Comparison of ENCODE assay signal across 32 cellular contexts in genomic region chr12:18754118-18754707, GRCh38. TPM values are rescaled to one million over a fixed set of nuclear protein-coding genes. Genes with fewer than 3 reads are reported as not detected.
A peak's percentile ranks its signal among the peaks of the same experiment; 100 is the strongest.
DNase-seq lines count a peak whose midpoint lies in the region; ATAC-seq and TF ChIP-seq lines count a peak whose summit lies in the region.
"Had no signal": no experiment of that assay in that cellular context is flagged by ENCODE, and none has a peak within 500 bp of the region (broad histone marks: within the 10 kb centered on the region; RNA-seq: fewer than 3 reads in every experiment).

No MANE protein-coding gene starts in this region.

- H3K4ac ChIP-seq in H9 (ENCODE audit: low read depth, low read length) (no peak overlapping the region), mesendoderm (ENCODE audit: low read depth, low read length) (peak overlapping the region; percentile 100)

- H3K27ac ChIP-seq in H9 (ENCODE audit: insufficient read length, low read depth, low read length): no peak overlapping the region
- peak overlapping the region; percentile 67 to 90 (median 76) for H3K27ac ChIP-seq in heart right ventricle
- peak overlapping the region; percentile 94 for H3K27ac ChIP-seq in mesendoderm (ENCODE audit: low read depth, low read length)
- no peak overlapping the region for H3K27ac ChIP-seq in suprapubic skin
- H3K27ac ChIP-seq: gastrocnemius medialis, psoas muscle, skin epidermis had no signal

- H3K27me3 ChIP-seq in H9 (ENCODE audit: insufficient read depth, low read length): no peaks in the 10 kb centered on the region
- no peaks in the 10 kb centered on the region for H3K27me3 ChIP-seq in adipocyte (replicated peaks; ENCODE audit: control insufficient read depth, insufficient read depth, low read length)
- H3K27me3 ChIP-seq in heart right ventricle: no peaks in the 10 kb centered on the region
- H3K27me3 ChIP-seq in mesendoderm (ENCODE audit: insufficient read depth, low read length, poor library complexity): no peaks in the 10 kb centered on the region
- H3K27me3 ChIP-seq in suprapubic skin: no peaks in the 10 kb centered on the region
- H3K27me3 ChIP-seq: BE2C, gastrocnemius medialis had no signal

- H2BK120ac ChIP-seq in H9 (ENCODE audit: low read depth, low read length, poor library complexity, severe bottlenecking) (no peak overlapping the region), mesendoderm (ENCODE audit: low read depth, low read length) (peak overlapping the region; percentile 76)

- peak in 7 of 8 donors; percentile 8 to 86 (median 59) for ATAC-seq in heart right ventricle
- ATAC-seq: activated CD4-positive, CD25-positive, alpha-beta regulatory T cell treated with anti-CD3 and anti-CD28 coated beads, Interleukin-2, amount 50 U/mL, for 24 hours; activated CD8-positive, alpha-beta T cell treated with anti-CD3 and anti-CD28 coated beads for 36 hours; gastrocnemius medialis; psoas muscle had no signal

- no peaks in the 10 kb centered on the region for H3K9me3 ChIP-seq in H9 (ENCODE audit: control insufficient read depth, low read depth, low read length)
- no peaks in the 10 kb centered on the region for H3K9me3 ChIP-seq in adipocyte (ENCODE audit: control insufficient read depth, low read length)
- no peaks in the 10 kb centered on the region for H3K9me3 ChIP-seq in heart right ventricle
- no peaks in the 10 kb centered on the region for H3K9me3 ChIP-seq in suprapubic skin
- H3K9me3 ChIP-seq: BE2C, gastrocnemius medialis, psoas muscle had no signal

- no peak overlapping the region for H3K9ac ChIP-seq in H9 (ENCODE audit: extremely low read depth, insufficient read length, low read length)
- peak overlapping the region; percentile 86 for H3K9ac ChIP-seq in adipocyte (ENCODE audit: low read length)
- H3K9ac ChIP-seq in mesendoderm (ENCODE audit: low read length): peak overlapping the region; percentile 46

- peak overlapping the region; percentile 95 to 99 (median 99) for H3K27ac Mint-ChIP-seq in H9
- H3K27ac Mint-ChIP-seq: activated CD8-positive, alpha-beta T cell treated with anti-CD3 and anti-CD28 coated beads for 36 hours; activated naive CD8-positive, alpha-beta T cell treated with anti-CD3 and anti-CD28 coated beads, Interleukin-2, amount 10 ng/mL, durations not matched to agents 7 days and 5 days; CD8-positive, alpha-beta memory T cell; dendritic cell treated with granulocyte-macrophage colony-stimulating factor and Interleukin-4, amounts not matched to agents 40 ng/mL and 50 ng/mL, for 4 days; memory B cell; T-helper 1 cell treated with Interleukin-12 subunit alpha and Interleukin-12 subunit beta and Interleukin-4 antibody, amounts not matched to agents 30 μg/mL and 1 μg/mL, for 36 hours had no signal

- H2BK20ac ChIP-seq in H9 (ENCODE audit: low read depth, low read length, poor library complexity, severe bottlenecking): no peak overlapping the region

- TF ChIP-seq CTCF in H9 (conservative IDR thresholded peaks at IDR 0.05) (no peak), heart right ventricle (IDR thresholded peaks at IDR 0.05) (no peak), suprapubic skin (IDR thresholded peaks at IDR 0.05) (no peak)

- H2BK5ac ChIP-seq in H9 (ENCODE audit: insufficient read length, low read length) (no peak overlapping the region), mesendoderm (ENCODE audit: low read length) (peak overlapping the region; percentile 98)

- H4K5ac ChIP-seq in H9 (ENCODE audit: insufficient read length, low read depth, low read length): no peak overlapping the region
- no peak overlapping the region for H4K5ac ChIP-seq in mesendoderm (ENCODE audit: low read length)

- H3K4me3 ChIP-seq in adipocyte (ENCODE audit: low read length): no peak overlapping the region
- peak overlapping the region in 9 of 10 donors; percentile 18 to 45 (median 37) for H3K4me3 ChIP-seq in heart right ventricle
- H3K4me3 ChIP-seq in mesendoderm (ENCODE audit: low read length): no peak overlapping the region
- no peak overlapping the region for H3K4me3 ChIP-seq in suprapubic skin
- H3K4me3 ChIP-seq: gastrocnemius medialis, psoas muscle, skin epidermis had no signal

- H3K23ac ChIP-seq in H9 (ENCODE audit: insufficient read length, low read depth, low read length) (no peak overlapping the region), mesendoderm (ENCODE audit: low read length) (peak overlapping the region; percentile 98)

- H3K56ac ChIP-seq in H9 (ENCODE audit: insufficient read length, low read depth, low read length) (no peak overlapping the region), mesendoderm (ENCODE audit: low read length) (peak overlapping the region; percentile 86)

- H3K79me1 ChIP-seq in H9 (ENCODE audit: insufficient read depth, low read depth, low read length, poor library complexity, severe bottlenecking): no peaks in the 10 kb centered on the region
- no peaks in the 10 kb centered on the region for H3K79me1 ChIP-seq in mesendoderm (ENCODE audit: low read length)

- no peak overlapping the region for H4K8ac ChIP-seq in H9 (replicated peaks; ENCODE audit: insufficient read length, low read depth, low read length)
- no peak overlapping the region for H4K8ac ChIP-seq in mesendoderm (ENCODE audit: low read depth, low read length)

- peaks cover 55 to 61% of the 10 kb centered on the region in 2 experiments for H3K4me1 Mint-ChIP-seq in H9
- H3K4me1 Mint-ChIP-seq: activated naive CD8-positive, alpha-beta T cell treated with anti-CD3 and anti-CD28 coated beads, Interleukin-2, amount 10 ng/mL, durations not matched to agents 7 days and 5 days; CD8-positive, alpha-beta memory T cell; central memory CD8-positive, alpha-beta T cell; memory B cell had no signal

- H3K36me3 Mint-ChIP-seq in H9 (ENCODE audit: insufficient read depth in 1 of 3, low read depth in 3 of 3): peaks cover 0 to 5% (median 4%) of the 10 kb centered on the region in 3 experiments; a peak in 1 of 7 replicates
- H3K36me3 Mint-ChIP-seq: activated naive CD8-positive, alpha-beta T cell treated with anti-CD3 and anti-CD28 coated beads, Interleukin-2, amount 10 ng/mL, durations not matched to agents 7 days and 5 days; CD8-positive, alpha-beta memory T cell; memory B cell had no signal

- H2AK5ac ChIP-seq in H9 (ENCODE audit: insufficient read length, low read length) (no peak overlapping the region), mesendoderm (ENCODE audit: low read length) (no peak overlapping the region)

- H2AFZ ChIP-seq in H9 (ENCODE audit: low read length): no peak overlapping the region

- no peaks in the 10 kb centered on the region for H3K23me2 ChIP-seq in H9 (ENCODE audit: insufficient read length, low read depth, low read length, poor library complexity, severe bottlenecking)

- H2BK15ac ChIP-seq in H9 (ENCODE audit: low read depth, low read length) (no peak overlapping the region), mesendoderm (replicated peaks; ENCODE audit: low read depth) (no peak overlapping the region)

- no peaks in the 10 kb centered on the region for H3K27me3 Mint-ChIP-seq in H9 (ENCODE audit: low read depth)
- H3K27me3 Mint-ChIP-seq: activated CD8-positive, alpha-beta T cell treated with anti-CD3 and anti-CD28 coated beads for 36 hours; activated naive CD8-positive, alpha-beta T cell treated with anti-CD3 and anti-CD28 coated beads, Interleukin-2, amount 10 ng/mL, durations not matched to agents 7 days and 5 days; CD8-positive, alpha-beta memory T cell; central memory CD8-positive, alpha-beta T cell; dendritic cell treated with granulocyte-macrophage colony-stimulating factor and Interleukin-4, amounts not matched to agents 40 ng/mL and 50 ng/mL, for 4 days; memory B cell had no signal

- H3K14ac ChIP-seq in H9 (ENCODE audit: insufficient read depth, low read length): peak overlapping the region; percentile 28; the same call in 1 of the 2 replicates

- no peaks in the 10 kb centered on the region for H4K20me1 ChIP-seq in H9 (ENCODE audit: control insufficient read depth, insufficient read depth, insufficient read length)

- no CpG with 5 or more reads among the region's 6 CpGs for WGBS in H9 (ENCODE audit: extremely low coverage, insufficient read length, low lambda C conversion rate)
- 37 to 52% methylated on average over 6 of the region's 6 CpGs for WGBS in heart right ventricle, 2 donors
- no CpG with 5 or more reads among the region's 6 CpGs for WGBS in mesendoderm (ENCODE audit: extremely low coverage, insufficient coverage, low lambda C conversion rate)
- WGBS in suprapubic skin: 84% methylated on average over 6 of the region's 6 CpGs

- H3K4me1 ChIP-seq in H9 (ENCODE audit: insufficient read depth, low read length) (peaks cover 6% of the 10 kb centered on the region; the same call in 1 of the 2 replicates), adipocyte (ENCODE audit: control insufficient read depth, insufficient read depth, low read length) (peaks cover 54% of the 10 kb centered on the region), heart right ventricle (peaks cover 0 to 49% (median 28%) of the 10 kb centered on the region in 9 donors), mesendoderm (ENCODE audit: control insufficient read depth, low read depth, low read length) (peaks cover 30% of the 10 kb centered on the region), suprapubic skin (no peaks in the 10 kb centered on the region)
- H3K4me1 ChIP-seq: BE2C, gastrocnemius medialis, psoas muscle had no signal

- peak overlapping the region; percentile 49 to 70 for H3K4me3 Mint-ChIP-seq in H9
- H3K4me3 Mint-ChIP-seq: activated CD8-positive, alpha-beta T cell treated with anti-CD3 and anti-CD28 coated beads for 36 hours; activated naive CD8-positive, alpha-beta T cell treated with anti-CD3 and anti-CD28 coated beads, Interleukin-2, amount 10 ng/mL, durations not matched to agents 7 days and 5 days; CD8-positive, alpha-beta memory T cell; central memory CD8-positive, alpha-beta T cell; dendritic cell treated with granulocyte-macrophage colony-stimulating factor and Interleukin-4, amounts not matched to agents 40 ng/mL and 50 ng/mL, for 4 days; memory B cell; T-helper 1 cell treated with Interleukin-12 subunit alpha and Interleukin-12 subunit beta and Interleukin-4 antibody, amounts not matched to agents 30 μg/mL and 1 μg/mL, for 36 hours had no signal

- no peaks in the 10 kb centered on the region for H3K79me2 ChIP-seq in H9 (ENCODE audit: insufficient read depth, low read length)
- no peaks in the 10 kb centered on the region for H3K79me2 ChIP-seq in mesendoderm (ENCODE audit: control insufficient read depth, insufficient read depth, low read length)

- H3K36me3 ChIP-seq in adipocyte (ENCODE audit: control insufficient read depth, insufficient read depth, low read length, severe bottlenecking) (no peaks in the 10 kb centered on the region), heart right ventricle (no peaks in the 10 kb centered on the region), mesendoderm (ENCODE audit: control insufficient read depth, insufficient read depth, low read length) (no peaks in the 10 kb centered on the region), suprapubic skin (no peaks in the 10 kb centered on the region)
- H3K36me3 ChIP-seq: BE2C, gastrocnemius medialis had no signal

- H3T11ph ChIP-seq in H9 (ENCODE audit: low read length): no peak overlapping the region

- H3K18ac ChIP-seq in H9 (ENCODE audit: insufficient read length, low read depth, low read length): no peak overlapping the region
- H3K18ac ChIP-seq in mesendoderm (ENCODE audit: low read length): peak overlapping the region; percentile 46

- no peak overlapping the region for H2BK12ac ChIP-seq in H9 (ENCODE audit: insufficient read length, low read depth, low read length)

- DNase-seq in H9: no peak
- DNase-seq in adipocyte (ENCODE audit: low read depth): no peak
- DNase-seq in heart right ventricle: peak; percentile 12 to 15
- peak; percentile 28 for DNase-seq in mesendoderm
- no peak for DNase-seq in suprapubic skin (ENCODE audit: low spot score in 2 of 2)
- no peak for DNase-seq in activated CD4-positive, CD25-positive, alpha-beta regulatory T cell treated with anti-CD3 and anti-CD28 coated beads, Interleukin-2, amount 50 U/mL, for 72 hours
- no peak for DNase-seq in activated T-cell treated with anti-CD3 and anti-CD28 coated beads for 4 hours
- DNase-seq in NK-92 (lab: John Stamatoyannopoulos, UW; ENCODE audit: unreplicated experiment): no peak
- DNase-seq: activated CD8-positive, alpha-beta T cell treated with anti-CD3 and anti-CD28 coated beads for 36 hours; activated effector memory CD4-positive, alpha-beta T cell treated with anti-CD3 and anti-CD28 coated beads, Interleukin-2, amount 50 U/mL, for 16 hours; activated naive CD8-positive, alpha-beta T cell treated with anti-CD3 and anti-CD28 coated beads, Interleukin-2, amount 10 ng/mL, durations not matched to agents 7 days and 5 days; BE2C; CD8-positive, alpha-beta memory T cell; DMS 273 treated with DMSO at 0.1 percent for 48 hours; gastrocnemius medialis; GOT3; NCI-H1417; NCI-H2081 treated with DMSO at 0.1 percent for 48 hours; NCI-H446; NCI-H774; psoas muscle; stimulated activated CD4-positive, alpha-beta T cell treated with anti-CD3 and anti-CD28 coated beads, Interleukin-1b, Interleukin-23, amount 100 ng/mL, for 48 hours; trophoblast cell had no signal

- TF ChIP-seq POLR2A in suprapubic skin (IDR thresholded peaks at IDR 0.05): no peak

- H3K9me3 Mint-ChIP-seq in H9: no peaks in the 10 kb centered on the region
- H3K9me3 Mint-ChIP-seq: activated CD8-positive, alpha-beta T cell treated with anti-CD3 and anti-CD28 coated beads for 36 hours; CD8-positive, alpha-beta memory T cell; dendritic cell treated with granulocyte-macrophage colony-stimulating factor and Interleukin-4, amounts not matched to agents 40 ng/mL and 50 ng/mL, for 4 days; T-helper 1 cell treated with Interleukin-12 subunit alpha and Interleukin-12 subunit beta and Interleukin-4 antibody, amounts not matched to agents 30 μg/mL and 1 μg/mL, for 36 hours had no signal

- no peak for TF ChIP-seq EP300 in suprapubic skin (IDR thresholded peaks at IDR 0.05)

- H4K91ac ChIP-seq in H9 (ENCODE audit: insufficient read length, low read depth, low read length): no peak overlapping the region

- intact Hi-C loops in heart right ventricle (cut with DNase I): loop anchor here in 3 of 10 donors (5.0 to 10.0 kb wide), 7 partner anchors 51 to 431 kb away; no protein-coding TSS in a partner anchor

- no peak overlapping the region for H3K4me2 ChIP-seq in H9 (ENCODE audit: insufficient read depth, insufficient read length, low read length)
- H3K4me2 ChIP-seq in mesendoderm (ENCODE audit: low read length): no peak overlapping the region

RNA-seq across cellular contexts. Expression of gene CAPZA3, which starts 16.3 kb away (rescaled TPM):
- total RNA-seq in H9 (2021) (not detected in 2 replicates), heart right ventricle (not detected), suprapubic skin (1 to 10 TPM in 2 of 4 donors, not detected in 2; 1.6 to 5.3 TPM)
- not detected for polyA plus RNA-seq in heart right ventricle
- not detected for polyA plus RNA-seq in mesendoderm (2013, experiment 1 of 2)
- not detected for polyA plus RNA-seq in mesendoderm (2013, experiment 2 of 2)
- total RNA-seq: activated CD8-positive, alpha-beta T cell treated with anti-CD3 and anti-CD28 coated beads for 36 hours; activated naive CD8-positive, alpha-beta T cell treated with anti-CD3 and anti-CD28 coated beads, Interleukin-2, amount 10 ng/mL, durations not matched to agents 7 days and 5 days; CD8-positive, alpha-beta memory T cell; gastrocnemius medialis; kidney epithelial cell; myocyte; psoas muscle; RPMI7951 had no signal
- polyA plus RNA-seq: CD8-positive, alpha-beta memory T cell; psoas muscle had no signal

RNA-seq across cellular contexts. Expression of gene PLCZ1, which starts 16.4 kb away (rescaled TPM):
- total RNA-seq in H9 (2021): not detected in 2 replicates
- 1 to 10 TPM in 1 of 10 donors, under 1 TPM in 2, not detected in 7; 0.32 to 1.5 (median 0.88) TPM for total RNA-seq in heart right ventricle
- under 1 TPM in 1 of 2 donors, not detected in 1; 0.88 TPM for polyA plus RNA-seq in heart right ventricle
- polyA plus RNA-seq in mesendoderm (2013, experiment 1 of 2): not detected
- polyA plus RNA-seq in mesendoderm (2013, experiment 2 of 2): not detected
- total RNA-seq in suprapubic skin: not detected
- total RNA-seq: activated CD8-positive, alpha-beta T cell treated with anti-CD3 and anti-CD28 coated beads for 36 hours; activated naive CD8-positive, alpha-beta T cell treated with anti-CD3 and anti-CD28 coated beads, Interleukin-2, amount 10 ng/mL, durations not matched to agents 7 days and 5 days; CD8-positive, alpha-beta memory T cell; gastrocnemius medialis; kidney epithelial cell; myocyte; psoas muscle; RPMI7951 had no signal
- polyA plus RNA-seq: CD8-positive, alpha-beta memory T cell; psoas muscle had no signal

Comparison
In these comparisons a context has a peak if more than half of its experiments do, and no peak if none do; other contexts are left out.
1. DNase-seq: peak in heart right ventricle (2 of 2) and mesendoderm (single experiment); none in H9 (single experiment), adipocyte (single experiment), suprapubic skin (0 of 2), activated CD4-positive, CD25-positive, alpha-beta regulatory T cell treated with anti-CD3 and anti-CD28 coated beads, Interleukin-2, amount 50 U/mL, for 72 hours (single experiment), activated T-cell treated with anti-CD3 and anti-CD28 coated beads for 4 hours (single experiment) and NK-92 (single experiment).
2. H3K27ac ChIP-seq: peak in heart right ventricle (10 of 10) and mesendoderm (single experiment); none in H9 (single experiment) and suprapubic skin (single experiment).
3. H3K4me3 ChIP-seq: peak in heart right ventricle (9 of 10); none in adipocyte (single experiment), mesendoderm (single experiment) and suprapubic skin (single experiment).